9 cellular contexts compared by ENCODE assay signal in the genomic region with DNA sequence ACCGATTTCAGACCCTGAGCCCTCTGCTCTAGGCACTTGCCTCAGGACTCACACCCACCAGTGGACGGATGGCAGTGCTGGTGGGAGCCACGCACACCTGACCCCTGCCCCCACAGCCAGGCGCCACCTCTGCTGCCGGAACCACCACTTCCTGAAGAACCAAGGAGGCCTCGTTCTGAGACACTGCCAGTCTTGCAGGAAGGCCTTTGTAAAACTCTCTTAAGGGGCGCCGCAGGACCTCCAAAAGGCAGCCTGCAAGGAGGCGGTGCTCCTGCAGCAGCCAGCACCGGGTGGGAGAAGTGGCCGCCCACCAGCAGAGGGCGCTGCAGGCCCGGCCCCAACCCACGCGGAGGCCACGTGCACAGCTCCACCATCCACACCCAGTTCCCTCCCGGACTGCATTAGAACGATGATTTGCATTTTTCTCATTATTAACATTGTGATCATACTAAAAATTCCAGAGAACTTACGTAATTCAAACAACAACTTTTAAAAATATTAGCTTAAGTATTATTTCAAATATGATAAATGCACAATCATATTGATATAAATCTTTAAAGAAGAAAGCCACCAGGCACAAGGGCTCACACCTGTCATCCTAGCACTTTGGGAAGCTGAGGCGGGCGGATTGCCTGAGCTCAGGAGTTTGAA. TPM values are rescaled to one million over a fixed set of nuclear protein-coding genes. Genes with fewer than 3 reads are reported as not detected.
DNase-seq lines count a peak whose midpoint lies in the region; ATAC-seq, FAIRE-seq and TF ChIP-seq lines count a peak whose summit lies in the region.
"Had no signal": no experiment of that assay in that cellular context is flagged by ENCODE, and none has a peak within 500 bp of the region (broad histone marks: within the 10 kb centered on the region; RNA-seq: fewer than 3 reads in every experiment).

No MANE protein-coding gene starts in this region.

- H3K36me3 Mint-ChIP-seq in T-helper 17 cell (ENCODE audit: low read depth), result no peaks in the 10 kb centered on the region

- no peak for FAIRE-seq in H54 (lab: Jason Lieb, UNC)
- FAIRE-seq: islet of Langerhans had no signal

- POLR2A ChIA-PET in A673 (lab: Charles Lee; ENCODE audit: low non-redundant PET), result no interaction called here

- CTCF ChIA-PET in A673 (lab: Charles Lee), result interaction anchor here (1.0 to 1.1 kb wide), 2 partner anchors 9 to 45 kb away, joined by 3 read pairs; no protein-coding TSS in a partner anchor

- no peak overlapping the region for H3K4me3 Mint-ChIP-seq in T-helper 17 cell

- intact Hi-C loops in A673 (cut with micrococcal nuclease; ENCODE audit: unreplicated experiment) (no loop called here), adrenal gland (cut with DNase I) (loop anchor here in 1 of 2 donors (5.0 kb wide), 1 partner anchor 46 kb away; the partner anchor contains the start of gene RAN)

- H3K9me3 ChIP-seq in A673 (ENCODE audit: low read depth, low read length, poor library complexity, severe bottlenecking), result no peaks in the 10 kb centered on the region
- H3K9me3 ChIP-seq in T-helper 17 cell (ENCODE audit: control insufficient read depth, low read length, poor library complexity, severe bottlenecking), result no peaks in the 10 kb centered on the region
- no peaks in the 10 kb centered on the region for H3K9me3 ChIP-seq in adrenal gland (replicated peaks in 1 of 3)

- no peak overlapping the region for H3K27ac ChIP-seq in A673 (ENCODE audit: low read depth, low read length, poor library complexity, severe bottlenecking)
- H3K27ac ChIP-seq in adrenal gland, result peak overlapping the region in 3 of 5 donors; percentile 7 to 33 (median 18)

- H3K27me3 Mint-ChIP-seq in T-helper 17 cell, result no peaks in the 10 kb centered on the region

- H3K4me1 ChIP-seq in A673 (ENCODE audit: insufficient read depth, low read length, poor library complexity, severe bottlenecking), result no peaks in the 10 kb centered on the region
- no peaks in the 10 kb centered on the region for H3K4me1 ChIP-seq in adrenal gland (replicated peaks in 1 of 2)

- DNase-seq in A673 (ENCODE audit: low spot score) (peak; percentile 73), H54 (ENCODE audit: insufficient read length, low spot score) (peak; percentile 67), T-helper 17 cell (peak; percentile 62 to 72 (median 65)), adrenal gland (peak in 6 of 7 donors; percentile 41 to 65 (median 60)), iris pigment epithelial cell (ENCODE audit: low read depth) (peak; percentile 86), NCI-H748 (lab: John Stamatoyannopoulos, UW; ENCODE audit: unreplicated experiment) (no peak), NK-92 (lab: John Stamatoyannopoulos, UW; ENCODE audit: unreplicated experiment) (no peak)
- DNase-seq in stimulated activated CD4-positive, alpha-beta T cell treated with anti-CD3 and anti-CD28 coated beads, TNF-alpha, amount 100 ng/mL, for 1 hour (ENCODE audit: low read depth in 3 of 3, low spot score in 1 of 3), result peak in 2 of 3 donors; percentile 51 to 70

- no peak for TF ChIP-seq POLR2A in H54 (IDR thresholded peaks at IDR 0.05; ENCODE audit: low read depth, low read length)
- no peak for TF ChIP-seq POLR2A in adrenal gland (IDR thresholded peaks at IDR 0.05)

- 56 to 73% (median 66%) methylated on average over 16 to 21 of the region's 21 CpGs for WGBS in adrenal gland, 4 donors

- H3K4me3 ChIP-seq in A673 (ENCODE audit: low read depth, low read length, poor library complexity, severe bottlenecking) (no peak overlapping the region), adrenal gland (no peak overlapping the region)

- peaks cover 17% of the 10 kb centered on the region for H3K4me1 Mint-ChIP-seq in T-helper 17 cell

- no TSS peak for BruUV-seq in A673 (replicated peaks; lab: Mats Ljungman, UMichigan)

- H3K27me3 ChIP-seq in A673 (replicated peaks; ENCODE audit: insufficient read depth, low read depth, low read length, poor library complexity) (no peaks in the 10 kb centered on the region), adrenal gland (no peaks in the 10 kb centered on the region)

- TF ChIP-seq CTCF in A673 (conservative IDR thresholded peaks at IDR 0.05; ENCODE audit: low read depth, low read length), result peak; percentile 83
- peak; percentile 48 to 79 (median 62) for TF ChIP-seq CTCF in adrenal gland (IDR thresholded peaks at IDR 0.05)

- H3K36me3 ChIP-seq in A673 (ENCODE audit: insufficient read depth, low read length, poor library complexity, severe bottlenecking), result peaks cover 19% of the 10 kb centered on the region
- peaks cover 0 to 10% of the 10 kb centered on the region in 2 donors for H3K36me3 ChIP-seq in adrenal gland (replicated peaks in 1 of 2)

- peak; percentile 98 for ATAC-seq in T-helper 17 cell

- no peak overlapping the region for H3K27ac Mint-ChIP-seq in T-helper 17 cell

RNA-seq across cellular contexts. Expression of gene STX2, which starts 12.8 kb away (rescaled TPM):
- total RNA-seq in A673 (2021), result 37.8 and 38.1 TPM in 2 replicates
- total RNA-seq in T-helper 17 cell, result 10 to 100 TPM; 22.5 to 41.1 TPM
- total RNA-seq in adrenal gland, result 10 to 100 TPM in 7 of 8 donors, 1 to 10 TPM in 1; 8.3 to 23.8 (median 12.5) TPM
- polyA plus RNA-seq in adrenal gland, result 10 to 100 TPM; 11.7 to 20.5 (median 19.6) TPM

RNA-seq across cellular contexts. Expression of gene RAN, which starts 45.6 kb away (rescaled TPM):
- total RNA-seq in A673 (2021) (1,775 and 1,894 TPM in 2 replicates), T-helper 17 cell (100 to 1,000 TPM; 294 to 321 TPM), adrenal gland (100 to 1,000 TPM in 7 of 8 donors, 10 to 100 TPM in 1; 82.4 to 897 (median 260) TPM)
- polyA plus RNA-seq in adrenal gland, result 1,000 to 10,000 TPM in 1 of 3 donors, 100 to 1,000 TPM in 2; 105 to 1,192 (median 145) TPM

Comparison
In these comparisons a context has a peak if more than half of its experiments do, and no peak if none do; other contexts are left out.
1. DNase-seq: peak in A673 (single experiment), H54 (single experiment), T-helper 17 cell (3 of 3), adrenal gland (6 of 7), iris pigment epithelial cell (single experiment) and stimulated activated CD4-positive, alpha-beta T cell treated with anti-CD3 and anti-CD28 coated beads, TNF-alpha, amount 100 ng/mL, for 1 hour (2 of 3); none in NCI-H748 (single experiment) and NK-92 (single experiment).